Comparison of ENCODE assay signal across 10 cellular contexts in the genomic region with DNA sequence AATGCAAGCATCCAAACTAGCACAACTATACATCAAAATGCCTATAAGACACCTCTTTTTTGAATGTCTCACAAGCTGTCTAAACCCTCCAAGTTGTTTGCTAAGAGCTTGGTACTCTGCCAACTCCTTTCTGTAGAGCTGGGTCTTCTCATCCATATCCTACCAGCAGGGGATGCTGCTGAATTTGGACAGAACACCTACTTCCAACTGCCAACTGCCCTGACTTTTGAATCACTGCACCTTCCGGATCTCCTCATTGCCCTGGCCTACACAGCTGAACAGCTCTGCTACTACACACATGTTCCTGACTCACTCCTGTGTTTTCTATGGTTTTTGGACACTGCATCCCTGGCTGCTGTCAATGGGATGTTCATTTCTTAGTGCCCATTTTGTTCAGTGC. TPM values are rescaled to one million over a fixed set of nuclear protein-coding genes. Genes with fewer than 3 reads are reported as not detected.
A peak's percentile ranks its signal among the peaks of the same experiment; 100 is the strongest.
DNase-seq lines count a peak whose midpoint lies in the region; ATAC-seq and TF ChIP-seq lines count a peak whose summit lies in the region.
"Had no signal": no experiment of that assay in that cellular context is flagged by ENCODE, and none has a peak within 500 bp of the region (broad histone marks: within the 10 kb centered on the region; RNA-seq: fewer than 3 reads in every experiment).

No MANE protein-coding gene starts in this region.

- peaks cover 10 to 12% (median 11%) of the 10 kb centered on the region in 3 donors for H3K4me1 Mint-ChIP-seq in CD8-positive, alpha-beta memory T cell
- H3K4me1 Mint-ChIP-seq in glutamatergic neuron (ENCODE audit: low read depth, unreplicated experiment) (peaks cover 13% of the 10 kb centered on the region), endothelial cell (ENCODE audit: unreplicated experiment) (no peaks in the 10 kb centered on the region)

- ATAC-seq in stimulated activated naive CD8-positive, alpha-beta T cell treated with anti-CD3 and anti-CD28 coated beads, Interleukin-15, Interleukin-2, amounts not matched to agents 100 U/mL and 50 U/mL, for 24 hours, result no peak

- H3K27ac ChIP-seq in WERI-Rb-1, result no peak overlapping the region
- no peak overlapping the region for H3K27ac ChIP-seq in CD8-positive, alpha-beta memory T cell (ENCODE audit: low read depth, low read length)

- no peaks in the 10 kb centered on the region for H3K4me1 ChIP-seq in CD8-positive, alpha-beta memory T cell (ENCODE audit: insufficient read depth, low read length)

- DNase-seq in DMS53 (lab: John Stamatoyannopoulos, UW) (peak; percentile 62), HT1080 (ENCODE audit: low read depth) (peak; percentile 76), WERI-Rb-1 (no peak), kidney glomerular epithelial cell (lab: John Stamatoyannopoulos, UW) (peak; percentile 21), glutamatergic neuron (no peak), endothelial cell (ENCODE audit: low spot score) (no peak)
- DNase-seq in stimulated activated naive CD8-positive, alpha-beta T cell treated with anti-CD3 and anti-CD28 coated beads, Interleukin-15, Interleukin-2, amounts not matched to agents 100 U/mL and 50 U/mL, for 24 hours, result no peak
- DNase-seq in CD8-positive, alpha-beta memory T cell, result no peak
- DNase-seq: islet precursor cell, NCI-H1417 treated with DMSO at 0.1 percent for 48 hours had no signal

- H3K36me3 Mint-ChIP-seq in CD8-positive, alpha-beta memory T cell, result peaks cover 0 to 6% (median 0%) of the 10 kb centered on the region in 3 donors
- H3K36me3 Mint-ChIP-seq in glutamatergic neuron (ENCODE audit: unreplicated experiment) (no peaks in the 10 kb centered on the region), endothelial cell (ENCODE audit: low read depth, unreplicated experiment) (no peaks in the 10 kb centered on the region)

- CTCF ChIA-PET in CD8-positive, alpha-beta memory T cell (lab: Charles Lee), result interaction anchor here (0.9 to 1.3 kb wide), 2 partner anchors 11 kb away, joined by 3 read pairs; no protein-coding TSS in a partner anchor

- H3K27me3 Mint-ChIP-seq in CD8-positive, alpha-beta memory T cell, result peaks cover 3 to 11% of the 10 kb centered on the region in 2 donors
- peaks cover 2% of the 10 kb centered on the region for H3K27me3 Mint-ChIP-seq in glutamatergic neuron (ENCODE audit: unreplicated experiment)
- peaks cover 7% of the 10 kb centered on the region for H3K27me3 Mint-ChIP-seq in endothelial cell (ENCODE audit: unreplicated experiment)

- no peaks in the 10 kb centered on the region for H3K9me3 Mint-ChIP-seq in CD8-positive, alpha-beta memory T cell
- H3K9me3 Mint-ChIP-seq in glutamatergic neuron (ENCODE audit: unreplicated experiment), result peaks cover 6% of the 10 kb centered on the region
- H3K9me3 Mint-ChIP-seq in endothelial cell (ENCODE audit: unreplicated experiment), result no peaks in the 10 kb centered on the region

- no peaks in the 10 kb centered on the region for H3K27me3 ChIP-seq in WERI-Rb-1 (ENCODE audit: insufficient read depth, low read depth, severe bottlenecking)
- no peaks in the 10 kb centered on the region for H3K27me3 ChIP-seq in CD8-positive, alpha-beta memory T cell (ENCODE audit: insufficient read depth, low read length, poor library complexity, severe bottlenecking)

- no peak overlapping the region for H3K4me3 Mint-ChIP-seq in CD8-positive, alpha-beta memory T cell
- H3K4me3 Mint-ChIP-seq in glutamatergic neuron (ENCODE audit: unreplicated experiment), result no peak overlapping the region
- no peak overlapping the region for H3K4me3 Mint-ChIP-seq in endothelial cell (ENCODE audit: unreplicated experiment)

- no peak overlapping the region for H3K27ac Mint-ChIP-seq in CD8-positive, alpha-beta memory T cell
- H3K27ac Mint-ChIP-seq in glutamatergic neuron (ENCODE audit: unreplicated experiment) (no peak overlapping the region), endothelial cell (ENCODE audit: unreplicated experiment) (no peak overlapping the region)

- peak; percentile 55 for TF ChIP-seq CTCF in WERI-Rb-1 (IDR thresholded peaks at IDR 0.05; ENCODE audit: low read depth, low read length)
- no peak for TF ChIP-seq CTCF in glutamatergic neuron (IDR thresholded peaks at IDR 0.05; ENCODE audit: partially characterized antibody, unreplicated experiment)
- no peak for TF ChIP-seq CTCF in endothelial cell (IDR thresholded peaks at IDR 0.05; ENCODE audit: unreplicated experiment)

- POLR2A ChIA-PET in CD8-positive, alpha-beta memory T cell (lab: Charles Lee), result no interaction called here

- H3K4me3 ChIP-seq in WERI-Rb-1 (ENCODE audit: low read depth, low read length), result no peak overlapping the region
- H3K4me3 ChIP-seq in CD8-positive, alpha-beta memory T cell (ENCODE audit: low read length), result no peak overlapping the region

- H3K9me3 ChIP-seq in WERI-Rb-1 (ENCODE audit: severe bottlenecking), result peaks cover 12% of the 10 kb centered on the region
- H3K9me3 ChIP-seq in CD8-positive, alpha-beta memory T cell (ENCODE audit: low read length), result no peaks in the 10 kb centered on the region

- H3K36me3 ChIP-seq in WERI-Rb-1, result no peaks in the 10 kb centered on the region
- H3K36me3 ChIP-seq in CD8-positive, alpha-beta memory T cell (ENCODE audit: insufficient read depth, low read length), result no peaks in the 10 kb centered on the region

RNA-seq across cellular contexts. Expression of a gene that starts 18.7 kb away (rescaled TPM):
- total RNA-seq in HT1080 (2014; rRNA removed; shearing (Covaris generic)), result 0.02 TPM in 1 of 2 replicates, not detected in the other
- polyA plus RNA-seq in HT1080 (2015; cell fraction: cytosol; rRNA removed), result not detected in 2 replicates
- 0.06 TPM in 1 of 2 replicates, not detected in the other for polyA plus RNA-seq in HT1080 (2015; cell fraction: nucleus; rRNA removed)
- under 1 TPM in 1 of 2 experiments, not detected in 1; 0.02 TPM for total RNA-seq in CD8-positive, alpha-beta memory T cell
- not detected for polyA plus RNA-seq in CD8-positive, alpha-beta memory T cell
- total RNA-seq in glutamatergic neuron (ENCODE audit: unreplicated experiment) (not detected), endothelial cell (ENCODE audit: unreplicated experiment) (0.08 TPM)

RNA-seq across cellular contexts. Expression of a gene that starts 47.9 kb away (rescaled TPM):
- 44.5 and 46.4 TPM in 2 replicates for total RNA-seq in HT1080 (2014; rRNA removed; shearing (Covaris generic))
- 34.8 and 37.0 TPM in 2 replicates for polyA plus RNA-seq in HT1080 (2015; cell fraction: cytosol; rRNA removed)
- 52.9 and 69.0 TPM in 2 replicates for polyA plus RNA-seq in HT1080 (2015; cell fraction: nucleus; rRNA removed)
- 10 to 100 TPM; 30.5 to 32.4 TPM for total RNA-seq in CD8-positive, alpha-beta memory T cell
- polyA plus RNA-seq in CD8-positive, alpha-beta memory T cell, result 21.4 TPM
- 39.5 TPM for total RNA-seq in glutamatergic neuron (ENCODE audit: unreplicated experiment)
- 34.2 TPM for total RNA-seq in endothelial cell (ENCODE audit: unreplicated experiment)

RNA-seq across cellular contexts. Expression of a gene that starts 48.1 kb away (rescaled TPM):
- 71.6 and 79.6 TPM in 2 replicates for total RNA-seq in HT1080 (2014; rRNA removed; shearing (Covaris generic))
- 43.9 and 49.0 TPM in 2 replicates for polyA plus RNA-seq in HT1080 (2015; cell fraction: cytosol; rRNA removed)
- polyA plus RNA-seq in HT1080 (2015; cell fraction: nucleus; rRNA removed), result 94.7 and 105 TPM in 2 replicates
- total RNA-seq in CD8-positive, alpha-beta memory T cell, result 10 to 100 TPM; 48.2 to 52.1 TPM
- 1.4 TPM for polyA plus RNA-seq in CD8-positive, alpha-beta memory T cell
- total RNA-seq in glutamatergic neuron (ENCODE audit: unreplicated experiment), result 6.0 TPM
- total RNA-seq in endothelial cell (ENCODE audit: unreplicated experiment), result 7.1 TPM

Comparison
In these comparisons a context has a peak if more than half of its experiments do, and no peak if none do; other contexts are left out.
1. DNase-seq: peak in DMS53 (single experiment), HT1080 (single experiment) and kidney glomerular epithelial cell (single experiment); none in WERI-Rb-1 (single experiment), stimulated activated naive CD8-positive, alpha-beta T cell treated with anti-CD3 and anti-CD28 coated beads, Interleukin-15, Interleukin-2, amounts not matched to agents 100 U/mL and 50 U/mL, for 24 hours (single experiment), CD8-positive, alpha-beta memory T cell (0 of 5), glutamatergic neuron (single experiment) and endothelial cell (single experiment).